ENCODE assay signal across 8 cellular contexts in the genomic region with DNA sequence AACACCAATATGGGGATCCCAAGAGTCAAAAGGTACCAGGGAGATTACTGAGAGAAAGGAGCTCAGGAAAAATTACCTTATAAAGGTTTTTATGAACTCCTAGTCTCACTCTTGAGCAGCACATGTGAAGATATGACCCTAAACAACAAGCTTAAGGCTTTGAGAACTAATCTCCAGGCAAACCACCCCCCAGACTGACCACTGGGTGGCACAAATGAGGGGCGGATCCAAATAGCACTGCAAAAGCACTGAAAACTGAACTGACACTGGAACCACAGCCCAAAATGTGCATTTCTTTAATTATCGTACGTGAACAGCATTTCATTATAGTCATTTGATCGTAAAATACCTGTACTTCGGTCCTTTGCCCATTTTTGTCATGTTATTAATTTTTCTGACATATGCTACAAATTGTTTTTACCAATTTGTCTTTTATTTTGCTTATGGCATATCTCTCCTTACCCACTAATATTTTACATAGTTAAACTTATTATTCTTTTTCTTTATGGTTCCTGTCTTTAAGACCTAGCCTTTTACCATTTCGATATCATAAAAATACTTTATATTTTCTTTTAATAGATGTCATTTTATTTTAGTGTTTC. TPM values are rescaled to one million over a fixed set of nuclear protein-coding genes. Genes with fewer than 3 reads are reported as not detected.
A peak's percentile ranks its signal among the peaks of the same experiment; 100 is the strongest.
DNase-seq lines count a peak whose midpoint lies in the region; ATAC-seq and TF ChIP-seq lines count a peak whose summit lies in the region.

No MANE protein-coding gene starts in this region.

- no peak overlapping the region for H3K4ac ChIP-seq in mesenchymal stem cell (ENCODE audit: low read depth in 1 of 2, low read length in 2 of 2)

- no peak overlapping the region for H2BK5ac ChIP-seq in mesenchymal stem cell (ENCODE audit: low read depth, low read length, poor library complexity, severe bottlenecking)

- peaks cover 2% of the 10 kb centered on the region for H3K79me1 ChIP-seq in mesenchymal stem cell (replicated peaks; ENCODE audit: low read length, poor library complexity, severe bottlenecking)

- no peak overlapping the region for H4K91ac ChIP-seq in mesenchymal stem cell (ENCODE audit: low read length)

- no peak for ATAC-seq in HG02938 (IDR thresholded peaks at IDR 0.05; ENCODE audit: unreplicated experiment)

- no peaks in the 10 kb centered on the region for H3K9me3 ChIP-seq in mesenchymal stem cell (ENCODE audit: control insufficient read depth, low read length)

- no peaks in the 10 kb centered on the region for H3K27me3 ChIP-seq in mesenchymal stem cell (ENCODE audit: control insufficient read depth in 1 of 2, insufficient read depth in 1 of 2, low read length in 2 of 2)

- peaks cover 20% of the 10 kb centered on the region for H3K36me3 Mint-ChIP-seq in chondrocyte (ENCODE audit: low read depth)

- in situ Hi-C loops in GM13976 (cut with MboI; ENCODE audit: low sequenced_read_pairs, unreplicated experiment) = no loop called here

- no peaks in the 10 kb centered on the region for H3K9me3 Mint-ChIP-seq in chondrocyte (ENCODE audit: low read depth)

- TF ChIP-seq CTCF in C4-2B (conservative IDR thresholded peaks at IDR 0.05) (peak; percentile 83), GM13976 (IDR thresholded peaks at IDR 0.05; ENCODE audit: borderline replicate concordance, control extremely low read depth, extremely low read depth, insufficient read depth, missing control alignments) (no peak), chondrocyte (IDR thresholded peaks at IDR 0.05) (peak; percentile 79)

- no peak overlapping the region for H2AK5ac ChIP-seq in mesenchymal stem cell (ENCODE audit: low read length, severe bottlenecking)

- H2BK12ac ChIP-seq in mesenchymal stem cell (ENCODE audit: low read length in 2 of 2) = no peak overlapping the region

- no peak overlapping the region for H3K23ac ChIP-seq in mesenchymal stem cell (ENCODE audit: low read length in 2 of 2)

- H3K14ac ChIP-seq in mesenchymal stem cell (ENCODE audit: low read length in 2 of 2) = no peak overlapping the region

- no peak overlapping the region for H3K9ac ChIP-seq in mesenchymal stem cell (ENCODE audit: low read length)

- 82% methylated on average over 4 of the region's 6 CpGs for WGBS in mesenchymal stem cell

- H3K18ac ChIP-seq in mesenchymal stem cell (ENCODE audit: low read depth in 1 of 2, low read length in 2 of 2) = no peak overlapping the region

- H3K27ac ChIP-seq in C4-2B (no peak overlapping the region), mesenchymal stem cell (ENCODE audit: low read length, poor library complexity, severe bottlenecking) (no peak overlapping the region)

- no peaks in the 10 kb centered on the region for H3K4me1 Mint-ChIP-seq in chondrocyte (ENCODE audit: low read depth)

- DNase-seq in GM13976 (ENCODE audit: low spot score) (peak; percentile 14), OCI-M1 (lab: John Stamatoyannopoulos, UW) (peak; percentile 61), chondrocyte (ENCODE audit: low spot score) (no peak), mesenchymal stem cell (peak; percentile 48), hippocampal formation (lab: John Stamatoyannopoulos, UW) (no peak)
- no peak for DNase-seq in activated effector memory CD4-positive, alpha-beta T cell treated with Interleukin-2 at 50 U/mL for 16 hours

- no peaks in the 10 kb centered on the region for H3K27me3 Mint-ChIP-seq in chondrocyte (ENCODE audit: low read depth)

- H3K4me3 ChIP-seq in mesenchymal stem cell (ENCODE audit: insufficient read depth in 1 of 2, low read depth in 1 of 2, low read length in 2 of 2) = no peak overlapping the region

- H2BK120ac ChIP-seq in mesenchymal stem cell (ENCODE audit: low read depth, low read length) = no peak overlapping the region

- H2AFZ ChIP-seq in mesenchymal stem cell (ENCODE audit: low read depth, low read length) = no peak overlapping the region

- H3K36me3 ChIP-seq in mesenchymal stem cell (ENCODE audit: control insufficient read depth in 1 of 2, insufficient read depth in 2 of 2, low read depth in 1 of 2, low read length in 2 of 2) = peaks cover 11 to 77% of the 10 kb centered on the region in 2 experiments

- no peak overlapping the region for H4K8ac ChIP-seq in mesenchymal stem cell (ENCODE audit: low read length)

- H2BK15ac ChIP-seq in mesenchymal stem cell (ENCODE audit: low read depth, poor library complexity, severe bottlenecking) = no peak overlapping the region

- no peak overlapping the region for H3K4me3 Mint-ChIP-seq in chondrocyte (ENCODE audit: unreplicated experiment)

- no peak overlapping the region for H3K4me2 ChIP-seq in mesenchymal stem cell (ENCODE audit: low read length, poor library complexity, severe bottlenecking)

- H3K4me1 ChIP-seq in mesenchymal stem cell (ENCODE audit: control insufficient read depth, insufficient read depth, low read depth, low read length) = no peaks in the 10 kb centered on the region

- H3K27ac Mint-ChIP-seq in chondrocyte (ENCODE audit: unreplicated experiment) = no peak overlapping the region

RNA-seq across cellular contexts. Expression of gene TFDP2, which starts 31.5 kb away (rescaled TPM):
- total RNA-seq in chondrocyte = 24.8 to 50.3 TPM (median 36.5 TPM) in 3 replicates
- 48.1 TPM for polyA plus RNA-seq in mesenchymal stem cell (2013, experiment 1 of 2)
- polyA plus RNA-seq in mesenchymal stem cell (2013, experiment 2 of 2) = 45.0 TPM

RNA-seq across cellular contexts. Expression of gene GK5, which starts 44.5 kb away (rescaled TPM):
- total RNA-seq in chondrocyte = 26.8 to 35.2 TPM (median 31.5 TPM) in 3 replicates
- 10.6 TPM for polyA plus RNA-seq in mesenchymal stem cell (2013, experiment 1 of 2)
- polyA plus RNA-seq in mesenchymal stem cell (2013, experiment 2 of 2) = 11.5 TPM

Comparison
In these comparisons a context has a peak if more than half of its experiments do, and no peak if none do; other contexts are left out.
1. DNase-seq: peak in GM13976 (single experiment), OCI-M1 (single experiment) and mesenchymal stem cell (single experiment); none in chondrocyte (single experiment), activated effector memory CD4-positive, alpha-beta T cell treated with Interleukin-2 at 50 U/mL for 16 hours (single experiment) and hippocampal formation (0 of 2).